In genomic region chr20:49676581-49677291, GRCh38 we compare ENCODE assay signal across 1 cellular context.
TF ChIP-seq lines count a peak whose summit lies in the region.

No MANE protein-coding gene starts in this region.

TF ChIP-seq in K562, 482 proteins besides CTCF, POLR2A, EP300 and RAD21 (continued from another document):
- no peak for TF ChIP-seq PBX2 (CRISPR knock-in tag; IDR thresholded peaks at IDR 0.05; ENCODE audit: low read depth)
- no peak for TF ChIP-seq PBX2 (tag; conservative IDR thresholded peaks at IDR 0.05; ENCODE audit: low read depth)
- TF ChIP-seq NR2C2 (CRISPR knock-in tag; IDR thresholded peaks at IDR 0.05) = no peak
- TF ChIP-seq NR2C2 (tag; IDR thresholded peaks at IDR 0.05) = peak; percentile 16; the same call in 1 of the 2 replicates
- TF ChIP-seq SMARCC2 (IDR thresholded peaks at IDR 0.05; ENCODE audit: low read depth) = peak; percentile 76
- TF ChIP-seq ARID1B (IDR thresholded peaks at IDR 0.05) = peak; percentile 78
- TF ChIP-seq MTA2 (IDR thresholded peaks at IDR 0.05; ENCODE audit: low read depth) = no peak
- TF ChIP-seq ZNF354B (CRISPR knock-in tag; IDR thresholded peaks at IDR 0.05) = no peak
- TF ChIP-seq PHTF2 (CRISPR knock-in tag; IDR thresholded peaks at IDR 0.05) = no peak
- no peak for TF ChIP-seq COPS2 (conservative IDR thresholded peaks at IDR 0.05)
- 0 out of 2 replicates have a peak, but pooled peaks have one; percentile 32 for TF ChIP-seq ATF7 (IDR thresholded peaks at IDR 0.05)
- peak; percentile 97 for TF ChIP-seq ATF3 (IDR thresholded peaks at IDR 0.05)
- no peak for TF ChIP-seq ATF3 (CRISPR knock-in tag; conservative IDR thresholded peaks at IDR 0.05)
- no peak for TF ChIP-seq TBP (optimal IDR thresholded peaks at IDR 0.05; ENCODE audit: low read depth, low read length)
- no peak for TF ChIP-seq SAFB (IDR thresholded peaks at IDR 0.05; ENCODE audit: borderline replicate concordance, low read depth, low read length)
- no peak for TF ChIP-seq GATAD2A (IDR thresholded peaks at IDR 0.05)
- TF ChIP-seq NCOR1 (IDR thresholded peaks at IDR 0.05) = peak; percentile 32; the same call in 1 of the 2 replicates
- peak; percentile 87 for TF ChIP-seq SMARCA4 (IDR thresholded peaks at IDR 0.05)
- no peak for TF ChIP-seq CHD4 (IDR thresholded peaks at IDR 0.05; ENCODE audit: insufficient read depth, insufficient replicate concordance, low read depth, low read length, poor library complexity, severe bottlenecking)
- TF ChIP-seq BRF1 (IDR thresholded peaks at IDR 0.05; ENCODE audit: borderline replicate concordance, extremely low read depth, insufficient read length) = no peak
- no peak for TF ChIP-seq ZBTB34 (CRISPR knock-in tag; IDR thresholded peaks at IDR 0.05)
- no peak for TF ChIP-seq MAZ (CRISPR knock-in tag; conservative IDR thresholded peaks at IDR 0.05 in 1 of 2, IDR thresholded peaks at IDR 0.05 in 1 of 2)
- TF ChIP-seq CHD2 (IDR thresholded peaks at IDR 0.05; ENCODE audit: low read depth, low read length) = no peak
- TF ChIP-seq ZNF232 (CRISPR knock-in tag; IDR thresholded peaks at IDR 0.05) = no peak
- 0 out of 2 replicates have a peak, but pooled peaks have one; percentile 40 for TF ChIP-seq ZNF76 (CRISPR knock-in tag; IDR thresholded peaks at IDR 0.05; ENCODE audit: borderline replicate concordance)
- 0 out of 2 replicates have a peak, but pooled peaks have one; percentile 42 for TF ChIP-seq HBP1 (CRISPR knock-in tag; IDR thresholded peaks at IDR 0.05)
- peak; percentile 14; the same call in 1 of the 2 replicates for TF ChIP-seq ELF2 (CRISPR knock-in tag; IDR thresholded peaks at IDR 0.05)
- no peak for TF ChIP-seq PATZ1 (CRISPR knock-in tag; IDR thresholded peaks at IDR 0.05; ENCODE audit: borderline replicate concordance)
